Comparison of ENCODE assay signal across 8 cellular contexts in the genomic region with DNA sequence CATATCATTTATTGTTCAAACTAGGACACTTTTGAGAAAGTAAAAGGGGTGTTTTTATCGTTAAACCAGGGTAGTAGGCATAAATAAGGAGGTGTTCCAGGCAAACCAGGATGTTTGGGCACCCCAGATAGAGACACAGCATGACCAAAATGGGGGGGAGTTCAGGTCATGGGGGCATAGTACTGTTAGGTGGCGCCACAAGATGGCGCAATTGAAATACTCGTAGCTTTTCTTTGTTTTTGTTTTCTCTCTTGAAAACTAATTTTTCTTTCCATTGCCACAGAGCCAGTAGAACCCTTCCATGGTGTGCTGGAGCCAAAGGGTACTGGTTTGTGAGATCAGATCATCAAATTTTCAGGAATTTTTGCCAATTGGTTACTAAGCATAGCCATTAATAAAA.
DNase-seq lines count a peak whose midpoint lies in the region; ATAC-seq, FAIRE-seq and TF ChIP-seq lines count a peak whose summit lies in the region.

No MANE protein-coding gene starts in this region.

- no peaks in the 10 kb centered on the region for H3K79me2 ChIP-seq in OCI-LY7 (ENCODE audit: insufficient read depth, low read depth, low read length)

- no peak overlapping the region for H2AFZ ChIP-seq in OCI-LY7 (ENCODE audit: low read length)

- 24 to 29% methylated on average over 4 of the region's 4 CpGs for WGBS in body of pancreas, 2 donors
- WGBS in liver = 17% methylated on average over 4 of the region's 4 CpGs

- H3K36me3 ChIP-seq in OCI-LY7 (ENCODE audit: insufficient read depth, low read length) (no peaks in the 10 kb centered on the region), body of pancreas (replicated peaks in 1 of 2; ENCODE audit: insufficient read depth in 1 of 2, low read depth in 2 of 2) (no peaks in the 10 kb centered on the region), liver (ENCODE audit: control insufficient read depth in 4 of 4, insufficient read depth in 3 of 4, low read depth in 1 of 4, low read length in 3 of 4) (no peaks in the 10 kb centered on the region)

- H3K9me3 ChIP-seq in OCI-LY7 (ENCODE audit: low read length) (no peaks in the 10 kb centered on the region), body of pancreas (no peaks in the 10 kb centered on the region), liver (ENCODE audit: control insufficient read depth in 4 of 4, low read length in 3 of 4) (no peaks in the 10 kb centered on the region)

- POLR2A ChIA-PET in OCI-LY7 (lab: Charles Lee) = no interaction called here

- CTCF ChIA-PET in OCI-LY7 (lab: Charles Lee; ENCODE audit: unreplicated experiment) = no interaction called here

- no peak overlapping the region for H3K27ac ChIP-seq in OCI-LY7 (ENCODE audit: low read depth, low read length, poor library complexity, severe bottlenecking)
- peak overlapping the region; percentile 52 to 79 (median 76) for H3K27ac ChIP-seq in body of pancreas
- peak overlapping the region; percentile 49 to 63 for H3K27ac ChIP-seq in liver (ENCODE audit: low read depth in 1 of 2, low read length in 2 of 2)

- H3K27me3 ChIP-seq in body of pancreas = no peaks in the 10 kb centered on the region
- no peaks in the 10 kb centered on the region for H3K27me3 ChIP-seq in liver (ENCODE audit: control insufficient read depth in 4 of 4, insufficient read depth in 4 of 4, low read length in 3 of 4)

- intact Hi-C loops in OCI-LY7 (cut with micrococcal nuclease; ENCODE audit: unreplicated experiment) = loop anchor here (2.0 to 10.0 kb wide), 4 partner anchors 84 to 653 kb away; no protein-coding TSS in a partner anchor
- intact Hi-C loops in body of pancreas (cut with DNase I) = no loop called here

- H3K9ac ChIP-seq in liver (ENCODE audit: low read depth in 1 of 2, low read length in 2 of 2) = no peak overlapping the region

- H3K4me1 ChIP-seq in OCI-LY7 (ENCODE audit: insufficient read depth, low read length, poor library complexity, severe bottlenecking) = peaks cover 16% of the 10 kb centered on the region
- H3K4me1 ChIP-seq in body of pancreas = peaks cover 18% of the 10 kb centered on the region
- H3K4me1 ChIP-seq in liver (ENCODE audit: control insufficient read depth in 4 of 4, insufficient read depth in 4 of 4, low read length in 3 of 4) = peaks cover 8 to 37% (median 24%) of the 10 kb centered on the region in 4 donors

- no peak for DNase-seq in AG09319 (ENCODE audit: extremely low read depth, low read depth)
- no peak for DNase-seq in GM18507 (ENCODE audit: extremely low spot score, insufficient read length, low read depth)
- peak; percentile 53 for DNase-seq in OCI-LY7 (ENCODE audit: low spot score)
- DNase-seq in body of pancreas = peak in 2 of 4 donors; percentile 22 to 40
- no peak for DNase-seq in NCI-H226

- peak; percentile 68 to 69 for TF ChIP-seq RAD21 in liver (IDR thresholded peaks at IDR 0.05)

- no TSS peak for BruUV-seq in OCI-LY7 (replicated peaks; lab: Mats Ljungman, UMichigan)

- no peaks in the 10 kb centered on the region for H3K9me2 ChIP-seq in OCI-LY7 (ENCODE audit: insufficient read depth, low read length)

- H3K4me2 ChIP-seq in OCI-LY7 (ENCODE audit: low read length) = no peak overlapping the region

- H3K4me3 ChIP-seq in OCI-LY7 (ENCODE audit: low read depth, low read length, poor library complexity, severe bottlenecking) = no peak overlapping the region
- no peak overlapping the region for H3K4me3 ChIP-seq in body of pancreas
- H3K4me3 ChIP-seq in liver (ENCODE audit: low read depth in 1 of 3, low read length in 3 of 3) = no peak overlapping the region

- peak; percentile 42 for TF ChIP-seq CTCF in AG09319 (IDR thresholded peaks at IDR 0.05; ENCODE audit: low read depth, low read length)
- TF ChIP-seq CTCF in OCI-LY7 (conservative IDR thresholded peaks at IDR 0.05; ENCODE audit: low read length) = peak; percentile 74
- peak in 6 of 7 experiments; percentile 18 to 52 (median 38) for TF ChIP-seq CTCF in body of pancreas (IDR thresholded peaks at IDR 0.05)
- peak; percentile 43 for TF ChIP-seq CTCF in liver (IDR thresholded peaks at IDR 0.05; ENCODE audit: low read depth, low read length, missing input control)

- ATAC-seq in body of pancreas (no peak), HG03039 (IDR thresholded peaks at IDR 0.05; ENCODE audit: unreplicated experiment) (no peak), HG03095 (IDR thresholded peaks at IDR 0.05; ENCODE audit: unreplicated experiment) (no peak)

- TF ChIP-seq POLR2A in body of pancreas (IDR thresholded peaks at IDR 0.05) = no peak

- no peaks in the 10 kb centered on the region for H4K20me1 ChIP-seq in OCI-LY7 (ENCODE audit: insufficient read depth, low read length)

- peak; percentile 87 for FAIRE-seq in GM18507 (lab: Jason Lieb, UNC)

TF ChIP-seq in liver, 16 proteins besides CTCF, POLR2A, EP300 and RAD21:
- no peak for TF ChIP-seq HNF4A (conservative IDR thresholded peaks at IDR 0.05)
- TF ChIP-seq, protein P1, sequence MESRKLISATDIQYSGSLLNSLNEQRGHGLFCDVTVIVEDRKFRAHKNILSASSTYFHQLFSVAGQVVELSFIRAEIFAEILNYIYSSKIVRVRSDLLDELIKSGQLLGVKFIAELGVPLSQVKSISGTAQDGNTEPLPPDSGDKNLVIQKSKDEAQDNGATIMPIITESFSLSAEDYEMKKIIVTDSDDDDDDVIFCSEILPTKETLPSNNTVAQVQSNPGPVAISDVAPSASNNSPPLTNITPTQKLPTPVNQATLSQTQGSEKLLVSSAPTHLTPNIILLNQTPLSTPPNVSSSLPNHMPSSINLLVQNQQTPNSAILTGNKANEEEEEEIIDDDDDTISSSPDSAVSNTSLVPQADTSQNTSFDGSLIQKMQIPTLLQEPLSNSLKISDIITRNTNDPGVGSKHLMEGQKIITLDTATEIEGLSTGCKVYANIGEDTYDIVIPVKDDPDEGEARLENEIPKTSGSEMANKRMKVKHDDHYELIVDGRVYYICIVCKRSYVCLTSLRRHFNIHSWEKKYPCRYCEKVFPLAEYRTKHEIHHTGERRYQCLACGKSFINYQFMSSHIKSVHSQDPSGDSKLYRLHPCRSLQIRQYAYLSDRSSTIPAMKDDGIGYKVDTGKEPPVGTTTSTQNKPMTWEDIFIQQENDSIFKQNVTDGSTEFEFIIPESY (IDR thresholded peaks at IDR 0.05) = no peak
- TF ChIP-seq GABPA (IDR thresholded peaks at IDR 0.05 in 1 of 2, conservative IDR thresholded peaks at IDR 0.05 in 1 of 2) = no peak
- no peak for TF ChIP-seq YY1 (IDR thresholded peaks at IDR 0.05)
- no peak for TF ChIP-seq FOXA2 (IDR thresholded peaks at IDR 0.05)
- TF ChIP-seq EGR1 (IDR thresholded peaks at IDR 0.05; ENCODE audit: low read depth in 2 of 2) = no peak
